9 cellular contexts compared by ENCODE assay signal in genomic region chr2:240149943-240150784, GRCh38. TPM values are rescaled to one million over a fixed set of nuclear protein-coding genes. Genes with fewer than 3 reads are reported as not detected.
DNase-seq lines count a peak whose midpoint lies in the region; ATAC-seq, FAIRE-seq and TF ChIP-seq lines count a peak whose summit lies in the region.
"Had no signal": no experiment of that assay in that cellular context is flagged by ENCODE, and none has a peak within 500 bp of the region (broad histone marks: within the 10 kb centered on the region; RNA-seq: fewer than 3 reads in every experiment).

No MANE protein-coding gene starts in this region.

- TF ChIP-seq POLR2A in A549 (IDR thresholded peaks at IDR 0.05; ENCODE audit: low read length): no peak

- CTCF ChIA-PET in A549 (lab: Yijun Ruan, JAX): interaction anchor here (0.6 to 8.9 kb wide), 35 partner anchors 9 to 1780 kb away, joined by 3 to 70 read pairs (median 3); partner anchors contain the start of gene OTOS

- H3K4me2 ChIP-seq in A549: no peak overlapping the region; the same call in 2 of the 3 replicates

- H3K4me3 Mint-ChIP-seq in activated naive CD8-positive, alpha-beta T cell treated with anti-CD3 and anti-CD28 coated beads for 36 hours: no peak overlapping the region

- TF ChIP-seq EP300 in A549 (IDR thresholded peaks at IDR 0.05): no peak

- H3K4me3 ChIP-seq in A549 (no peak overlapping the region), GM12864 (ENCODE audit: low read depth, low read length) (no peak overlapping the region)

- WGBS in A549 (ENCODE audit: missing lambda C conversion rate): 8% methylated on average over 10 of the region's 12 CpGs

- peak; percentile 73 to 75 for TF ChIP-seq RAD21 in A549 (conservative IDR thresholded peaks at IDR 0.05 in 1 of 2, IDR thresholded peaks at IDR 0.05 in 1 of 2)

- H3K36me3 Mint-ChIP-seq in activated naive CD8-positive, alpha-beta T cell treated with anti-CD3 and anti-CD28 coated beads for 36 hours: no peaks in the 10 kb centered on the region

- no peaks in the 10 kb centered on the region for H3K4me1 ChIP-seq in A549

- no peak overlapping the region for H3K27ac ChIP-seq in A549

- POLR2A ChIA-PET in A549 (lab: Yijun Ruan, JAX): no interaction called here

- DNase-seq in A549 (ENCODE audit: low read depth in 1 of 2, low spot score in 1 of 2) (peak; percentile 47 to 71), GM12864 (ENCODE audit: low read depth) (no peak), NCI-H526 treated with DMSO at 0.1 percent for 48 hours (lab: John Stamatoyannopoulos, UW) (peak; percentile 6), hypothalamus (lab: John Stamatoyannopoulos, UW) (peak in 33 of 51 donors; percentile 3 to 62 (median 29))
- peak; percentile 33 for DNase-seq in activated naive CD8-positive, alpha-beta T cell treated with anti-CD3 and anti-CD28 coated beads for 36 hours
- peak; percentile 30 for DNase-seq in stimulated activated CD4-positive, alpha-beta T cell treated with anti-CD3 and anti-CD28 coated beads, Interleukin-1b, Interleukin-23, amount 100 ng/mL, for 48 hours

- FAIRE-seq in A549 (lab: Jason Lieb, UNC): no peak

- no peaks in the 10 kb centered on the region for H3K4me1 Mint-ChIP-seq in activated naive CD8-positive, alpha-beta T cell treated with anti-CD3 and anti-CD28 coated beads for 36 hours

- TF ChIP-seq CTCF in A549 (IDR thresholded peaks at IDR 0.05) (peak; percentile 69), GM12864 (IDR thresholded peaks at IDR 0.05; ENCODE audit: low read depth, low read length, missing control alignments) (peak; percentile 87)

- peaks cover 13% of the 10 kb centered on the region for H3K9me3 ChIP-seq in A549

- peaks cover 2% of the 10 kb centered on the region for H3K9me3 Mint-ChIP-seq in activated naive CD8-positive, alpha-beta T cell treated with anti-CD3 and anti-CD28 coated beads for 36 hours

- H3K27me3 Mint-ChIP-seq in activated naive CD8-positive, alpha-beta T cell treated with anti-CD3 and anti-CD28 coated beads for 36 hours: peaks cover 18% of the 10 kb centered on the region

- H3K27ac Mint-ChIP-seq in activated naive CD8-positive, alpha-beta T cell treated with anti-CD3 and anti-CD28 coated beads for 36 hours: no peak overlapping the region

- peak; percentile 65 to 86 for ATAC-seq in A549
- ATAC-seq in HG03097 (IDR thresholded peaks at IDR 0.05; ENCODE audit: low FRiP score, unreplicated experiment): no peak
- no peak for ATAC-seq in HG03108 (IDR thresholded peaks at IDR 0.05; ENCODE audit: unreplicated experiment)

TF ChIP-seq in A549, 52 proteins besides CTCF, POLR2A, EP300 and RAD21:
- TF ChIP-seq SMC3 (IDR thresholded peaks at IDR 0.05) (peak; percentile 71), KDM5A (IDR thresholded peaks at IDR 0.05) (no peak)

RNA-seq across cellular contexts. Expression of gene OTOS, which starts 9.7 kb away (rescaled TPM):
- polyA plus RNA-seq in A549 (2011; rRNA removed) (not detected in 2 replicates), A549 (2017; fragmentation: RNase III; extraction: RNeasy Plus Mini Kit Qiagen cat#74134 plus additional on column Dnase treatment) (not detected in 3 replicates)
- polyA plus RNA-seq in A549 (2012; cell fraction: cytosol; rRNA removed): not detected in 2 replicates
- polyA plus RNA-seq in A549 (2012; cell fraction: nucleus; rRNA removed): not detected in 2 replicates
- not detected in 2 replicates for polyA minus RNA-seq in A549 (2011; rRNA and poly(A)+ RNA removed)
- total RNA-seq in activated naive CD8-positive, alpha-beta T cell treated with anti-CD3 and anti-CD28 coated beads for 36 hours: not detected
- total RNA-seq: aorta had no signal
- polyA plus RNA-seq: aorta had no signal

RNA-seq across cellular contexts. Expression of gene COPS9, which starts 14.1 kb away (rescaled TPM):
- 233 and 321 TPM in 2 replicates for polyA plus RNA-seq in A549 (2011; rRNA removed)
- polyA plus RNA-seq in A549 (2012; cell fraction: cytosol; rRNA removed): 628 and 635 TPM in 2 replicates
- polyA plus RNA-seq in A549 (2012; cell fraction: nucleus; rRNA removed): 196 and 213 TPM in 2 replicates
- 356 to 380 TPM (median 358 TPM) in 3 replicates for polyA plus RNA-seq in A549 (2017; fragmentation: RNase III; extraction: RNeasy Plus Mini Kit Qiagen cat#74134 plus additional on column Dnase treatment)
- 9.5 and 13.9 TPM in 2 replicates for polyA minus RNA-seq in A549 (2011; rRNA and poly(A)+ RNA removed)
- 100 to 1,000 TPM; 155 to 158 TPM for total RNA-seq in activated naive CD8-positive, alpha-beta T cell treated with anti-CD3 and anti-CD28 coated beads for 36 hours

Comparison
In these comparisons a context has a peak if more than half of its experiments do, and no peak if none do; other contexts are left out.
1. ATAC-seq: peak in A549 (2 of 2); none in HG03097 (single experiment) and HG03108 (single experiment).